1 cellular context compared by ENCODE assay signal in genomic region chr15:101251830-101252820, GRCh38.
TF ChIP-seq lines count a peak whose summit lies in the region.

Gene CHSY1 (minus strand): TSS chr15:101252048. CDS start chr15:101251456, 592 bp downstream.

TF ChIP-seq in HepG2, 621 proteins besides CTCF, POLR2A, EP300 and RAD21 (continued from another document):
- TF ChIP-seq, protein P1, sequence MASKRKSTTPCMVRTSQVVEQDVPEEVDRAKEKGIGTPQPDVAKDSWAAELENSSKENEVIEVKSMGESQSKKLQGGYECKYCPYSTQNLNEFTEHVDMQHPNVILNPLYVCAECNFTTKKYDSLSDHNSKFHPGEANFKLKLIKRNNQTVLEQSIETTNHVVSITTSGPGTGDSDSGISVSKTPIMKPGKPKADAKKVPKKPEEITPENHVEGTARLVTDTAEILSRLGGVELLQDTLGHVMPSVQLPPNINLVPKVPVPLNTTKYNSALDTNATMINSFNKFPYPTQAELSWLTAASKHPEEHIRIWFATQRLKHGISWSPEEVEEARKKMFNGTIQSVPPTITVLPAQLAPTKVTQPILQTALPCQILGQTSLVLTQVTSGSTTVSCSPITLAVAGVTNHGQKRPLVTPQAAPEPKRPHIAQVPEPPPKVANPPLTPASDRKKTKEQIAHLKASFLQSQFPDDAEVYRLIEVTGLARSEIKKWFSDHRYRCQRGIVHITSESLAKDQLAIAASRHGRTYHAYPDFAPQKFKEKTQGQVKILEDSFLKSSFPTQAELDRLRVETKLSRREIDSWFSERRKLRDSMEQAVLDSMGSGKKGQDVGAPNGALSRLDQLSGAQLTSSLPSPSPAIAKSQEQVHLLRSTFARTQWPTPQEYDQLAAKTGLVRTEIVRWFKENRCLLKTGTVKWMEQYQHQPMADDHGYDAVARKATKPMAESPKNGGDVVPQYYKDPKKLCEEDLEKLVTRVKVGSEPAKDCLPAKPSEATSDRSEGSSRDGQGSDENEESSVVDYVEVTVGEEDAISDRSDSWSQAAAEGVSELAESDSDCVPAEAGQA (IDR thresholded peaks at IDR 0.05; ENCODE audit: low read depth), result peak; percentile 43; the same call in 1 of the 2 replicates
- TF ChIP-seq, protein P1 (CRISPR knock-in tag; IDR thresholded peaks at IDR 0.05; ENCODE audit: borderline replicate concordance), result no peak
- TF ChIP-seq KAT8 (CRISPR knock-in tag; IDR thresholded peaks at IDR 0.05) (peak; percentile 57), ZIK1 (CRISPR knock-in tag; IDR thresholded peaks at IDR 0.05; ENCODE audit: borderline replicate concordance, low read depth) (peak; percentile 55; the same call in 1 of the 2 replicates), HINFP (CRISPR knock-in tag; IDR thresholded peaks at IDR 0.05; ENCODE audit: low read depth) (no peak), MYC (CRISPR knock-in tag; IDR thresholded peaks at IDR 0.05; ENCODE audit: borderline replicate concordance) (peak; percentile 72; the same call in 1 of the 2 replicates), IRF2 (CRISPR knock-in tag; IDR thresholded peaks at IDR 0.05) (0 out of 2 replicates have a peak, but pooled peaks have one; percentile 7), ZSCAN20 (CRISPR knock-in tag; IDR thresholded peaks at IDR 0.05; ENCODE audit: borderline replicate concordance) (peak; percentile 60; the same call in 1 of the 2 replicates), RXRB (CRISPR knock-in tag; IDR thresholded peaks at IDR 0.05; ENCODE audit: borderline replicate concordance) (0 out of 2 replicates have a peak, but pooled peaks have one; percentile 21), ZNF136 (CRISPR knock-in tag; IDR thresholded peaks at IDR 0.05; ENCODE audit: low read depth) (0 out of 2 replicates have a peak, but pooled peaks have one; percentile 37), TBX2 (CRISPR knock-in tag; IDR thresholded peaks at IDR 0.05; ENCODE audit: borderline replicate concordance) (peak; percentile 49), MLX (CRISPR knock-in tag; IDR thresholded peaks at IDR 0.05) (peak; percentile 87), PHF8 (CRISPR knock-in tag; IDR thresholded peaks at IDR 0.05) (peak; percentile 78), KDM5B (CRISPR knock-in tag; IDR thresholded peaks at IDR 0.05; ENCODE audit: borderline replicate concordance) (peak; percentile 27; the same call in 1 of the 2 replicates), SAFB2 (CRISPR knock-in tag; IDR thresholded peaks at IDR 0.05; ENCODE audit: borderline replicate concordance, low read depth) (no peak), ZNF430 (CRISPR knock-in tag; IDR thresholded peaks at IDR 0.05) (peak; percentile 19; the same call in 1 of the 2 replicates), ARNTL (CRISPR knock-in tag; IDR thresholded peaks at IDR 0.05) (peak; percentile 62; the same call in 1 of the 2 replicates), MBNL3 (CRISPR knock-in tag; conservative IDR thresholded peaks at IDR 0.05) (no peak), DNMT3B (CRISPR knock-in tag; conservative IDR thresholded peaks at IDR 0.05) (no peak), ZFX (CRISPR knock-in tag; IDR thresholded peaks at IDR 0.05; ENCODE audit: low read depth) (peak; percentile 66), HOXA7 (CRISPR knock-in tag; IDR thresholded peaks at IDR 0.05) (no peak)
- TF ChIP-seq, protein P2, sequence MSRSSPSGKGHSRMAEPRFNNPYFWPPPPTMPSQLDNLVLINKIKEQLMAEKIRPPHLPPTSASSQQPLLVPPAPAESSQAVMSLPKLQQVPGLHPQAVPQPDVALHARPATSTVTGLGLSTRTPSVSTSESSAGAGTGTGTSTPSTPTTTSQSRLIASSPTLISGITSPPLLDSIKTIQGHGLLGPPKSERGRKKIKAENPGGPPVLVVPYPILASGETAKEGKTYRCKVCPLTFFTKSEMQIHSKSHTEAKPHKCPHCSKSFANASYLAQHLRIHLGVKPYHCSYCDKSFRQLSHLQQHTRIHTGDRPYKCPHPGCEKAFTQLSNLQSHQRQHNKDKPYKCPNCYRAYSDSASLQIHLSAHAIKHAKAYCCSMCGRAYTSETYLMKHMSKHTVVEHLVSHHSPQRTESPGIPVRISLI (CRISPR knock-in tag; IDR thresholded peaks at IDR 0.05; ENCODE audit: borderline replicate concordance), result peak; percentile 95
- TF ChIP-seq, protein P3, sequence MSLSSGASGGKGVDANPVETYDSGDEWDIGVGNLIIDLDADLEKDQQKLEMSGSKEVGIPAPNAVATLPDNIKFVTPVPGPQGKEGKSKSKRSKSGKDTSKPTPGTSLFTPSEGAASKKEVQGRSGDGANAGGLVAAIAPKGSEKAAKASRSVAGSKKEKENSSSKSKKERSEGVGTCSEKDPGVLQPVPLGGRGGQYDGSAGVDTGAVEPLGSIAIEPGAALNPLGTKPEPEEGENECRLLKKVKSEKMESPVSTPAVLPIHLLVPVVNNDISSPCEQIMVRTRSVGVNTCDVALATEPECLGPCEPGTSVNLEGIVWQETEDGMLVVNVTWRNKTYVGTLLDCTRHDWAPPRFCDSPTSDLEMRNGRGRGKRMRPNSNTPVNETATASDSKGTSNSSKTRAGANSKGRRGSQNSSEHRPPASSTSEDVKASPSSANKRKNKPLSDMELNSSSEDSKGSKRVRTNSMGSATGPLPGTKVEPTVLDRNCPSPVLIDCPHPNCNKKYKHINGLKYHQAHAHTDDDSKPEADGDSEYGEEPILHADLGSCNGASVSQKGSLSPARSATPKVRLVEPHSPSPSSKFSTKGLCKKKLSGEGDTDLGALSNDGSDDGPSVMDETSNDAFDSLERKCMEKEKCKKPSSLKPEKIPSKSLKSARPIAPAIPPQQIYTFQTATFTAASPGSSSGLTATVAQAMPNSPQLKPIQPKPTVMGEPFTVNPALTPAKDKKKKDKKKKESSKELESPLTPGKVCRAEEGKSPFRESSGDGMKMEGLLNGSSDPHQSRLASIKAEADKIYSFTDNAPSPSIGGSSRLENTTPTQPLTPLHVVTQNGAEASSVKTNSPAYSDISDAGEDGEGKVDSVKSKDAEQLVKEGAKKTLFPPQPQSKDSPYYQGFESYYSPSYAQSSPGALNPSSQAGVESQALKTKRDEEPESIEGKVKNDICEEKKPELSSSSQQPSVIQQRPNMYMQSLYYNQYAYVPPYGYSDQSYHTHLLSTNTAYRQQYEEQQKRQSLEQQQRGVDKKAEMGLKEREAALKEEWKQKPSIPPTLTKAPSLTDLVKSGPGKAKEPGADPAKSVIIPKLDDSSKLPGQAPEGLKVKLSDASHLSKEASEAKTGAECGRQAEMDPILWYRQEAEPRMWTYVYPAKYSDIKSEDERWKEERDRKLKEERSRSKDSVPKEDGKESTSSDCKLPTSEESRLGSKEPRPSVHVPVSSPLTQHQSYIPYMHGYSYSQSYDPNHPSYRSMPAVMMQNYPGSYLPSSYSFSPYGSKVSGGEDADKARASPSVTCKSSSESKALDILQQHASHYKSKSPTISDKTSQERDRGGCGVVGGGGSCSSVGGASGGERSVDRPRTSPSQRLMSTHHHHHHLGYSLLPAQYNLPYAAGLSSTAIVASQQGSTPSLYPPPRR (CRISPR knock-in tag; IDR thresholded peaks at IDR 0.05; ENCODE audit: borderline replicate concordance), result no peak
TF ChIP-seq in HepG2: peak in this region for 142.
